In genomic region chr11:2779981-2780849, GRCh38 we compare ENCODE assay signal across 9 cellular contexts.
DNase-seq lines count a peak whose midpoint lies in the region; ATAC-seq, FAIRE-seq and TF ChIP-seq lines count a peak whose summit lies in the region.
"Had no signal": no experiment of that assay in that cellular context is flagged by ENCODE, and none has a peak within 500 bp of the region (broad histone marks: within the 10 kb centered on the region; RNA-seq: fewer than 3 reads in every experiment).

No MANE protein-coding gene starts in this region.

- H3K27ac ChIP-seq in gastroesophageal sphincter (peak overlapping the region in 3 of 4 donors; percentile 86 to 90 (median 89)), pancreas (peak overlapping the region; percentile 77 to 84 (median 80))

- TF ChIP-seq CTCF in gastroesophageal sphincter (IDR thresholded peaks at IDR 0.05): no peak
- TF ChIP-seq CTCF in pancreas (IDR thresholded peaks at IDR 0.05): no peak

- no peak overlapping the region for H3K4me3 ChIP-seq in gastroesophageal sphincter
- no peak overlapping the region for H3K4me3 ChIP-seq in pancreas

- H3K27me3 ChIP-seq in gastroesophageal sphincter: no peaks in the 10 kb centered on the region
- no peaks in the 10 kb centered on the region for H3K27me3 ChIP-seq in pancreas

- no peak for TF ChIP-seq EP300 in gastroesophageal sphincter (IDR thresholded peaks at IDR 0.05)

- FAIRE-seq in pancreas (lab: Jason Lieb, UNC): no peak

- H3K4me1 ChIP-seq in gastroesophageal sphincter: peaks cover 0 to 52% (median 30%) of the 10 kb centered on the region in 3 donors
- H3K4me1 ChIP-seq in pancreas: peaks cover 35 to 36% (median 35%) of the 10 kb centered on the region in 3 donors

- H3K9me3 ChIP-seq in gastroesophageal sphincter: no peaks in the 10 kb centered on the region
- H3K9me3 ChIP-seq in pancreas: no peaks in the 10 kb centered on the region

- H3K36me3 ChIP-seq in gastroesophageal sphincter (no peaks in the 10 kb centered on the region), pancreas (no peaks in the 10 kb centered on the region)

- peak; percentile 0 for DNase-seq in stimulated activated CD4-positive, alpha-beta T cell treated with anti-CD3 and anti-CD28 coated beads, Interleukin-1b, Interleukin-23, amount 100 ng/mL, for 48 hours
- no peak for DNase-seq in stimulated activated CD4-positive, alpha-beta T cell treated with anti-CD3 and anti-CD28 coated beads, Interleukin-2, amount 100 ng/mL, for 48 hours
- DNase-seq in pancreas: peak in 5 of 6 donors; percentile 26 to 85 (median 63)
- no peak for DNase-seq in NCI-H187 (lab: John Stamatoyannopoulos, UW)
- DNase-seq in NCI-H1436 (lab: John Stamatoyannopoulos, UW): no peak
- DNase-seq in glomerular visceral epithelial cell (ENCODE audit: extremely low spot score): no peak
- DNase-seq in H4 (ENCODE audit: low spot score): no peak

- no CpG with 5 or more reads among the region's 23 CpGs for whole genome bisulfite sequencing in gastroesophageal sphincter (ENCODE audit: low coverage in 1 of 2), 2 donors
- 40 to 73% methylated on average over 23 of the region's 23 CpGs for WGBS in pancreas, 2 donors

- ATAC-seq in gastroesophageal sphincter (no peak), pancreas (peak in 1 of 4 donors; percentile 2)
- ATAC-seq: HCT116 had no signal

- intact Hi-C loops in pancreas (cut with DNase I): no loop called here

- TF ChIP-seq POLR2A in gastroesophageal sphincter (IDR thresholded peaks at IDR 0.05): no peak

Comparison
In these comparisons a context has a peak if more than half of its experiments do, and no peak if none do; other contexts are left out.
1. DNase-seq: peak in stimulated activated CD4-positive, alpha-beta T cell treated with anti-CD3 and anti-CD28 coated beads, Interleukin-1b, Interleukin-23, amount 100 ng/mL, for 48 hours (single experiment) and pancreas (5 of 6); none in stimulated activated CD4-positive, alpha-beta T cell treated with anti-CD3 and anti-CD28 coated beads, Interleukin-2, amount 100 ng/mL, for 48 hours (0 of 2), NCI-H187 (0 of 2), NCI-H1436 (single experiment), glomerular visceral epithelial cell (single experiment) and H4 (single experiment).